Comparison of ENCODE assay signal across 1 cellular context in genomic region chr12:132834181-132834711, GRCh38.
TF ChIP-seq lines count a peak whose summit lies in the region.

No MANE protein-coding gene starts in this region.

TF ChIP-seq in IMR-90, 13 proteins besides CTCF, POLR2A, EP300 and RAD21:
- TF ChIP-seq CEBPB (IDR thresholded peaks at IDR 0.05; ENCODE audit: low read depth, low read length) (no peak), MXI1 (IDR thresholded peaks at IDR 0.05; ENCODE audit: borderline replicate concordance, low read depth, low read length) (no peak), CHD1 (IDR thresholded peaks at IDR 0.05; ENCODE audit: low read depth, low read length) (no peak), ELK1 (IDR thresholded peaks at IDR 0.05; ENCODE audit: borderline replicate concordance, low read depth, low read length) (no peak), RFX5 (IDR thresholded peaks at IDR 0.05; ENCODE audit: low read depth, low read length) (no peak), MAFK (IDR thresholded peaks at IDR 0.05; ENCODE audit: low read depth, low read length) (no peak), FOS (IDR thresholded peaks at IDR 0.05; ENCODE audit: low read depth, low read length) (no peak), MAZ (IDR thresholded peaks at IDR 0.05; ENCODE audit: borderline replicate concordance, low read depth, low read length) (no peak), RCOR1 (IDR thresholded peaks at IDR 0.05; ENCODE audit: insufficient replicate concordance, low read length) (no peak), USF2 (IDR thresholded peaks at IDR 0.05; ENCODE audit: low read depth, low read length) (no peak), SMC3 (IDR thresholded peaks at IDR 0.05; ENCODE audit: low read depth, low read length) (no peak), BHLHE40 (IDR thresholded peaks at IDR 0.05; ENCODE audit: low read depth, low read length) (no peak), NFE2L2 (IDR thresholded peaks at IDR 0.05; ENCODE audit: low read depth, low read length) (no peak)
